15 cellular contexts compared by ENCODE assay signal in genomic region chr12:124563809-124564208, GRCh38. TPM values are rescaled to one million over a fixed set of nuclear protein-coding genes. Genes with fewer than 3 reads are reported as not detected.
DNase-seq lines count a peak whose midpoint lies in the region; ATAC-seq and TF ChIP-seq lines count a peak whose summit lies in the region.
"Had no signal": no experiment of that assay in that cellular context is flagged by ENCODE, and none has a peak within 500 bp of the region (broad histone marks: within the 10 kb centered on the region; RNA-seq: fewer than 3 reads in every experiment).

No MANE protein-coding gene starts in this region.

- intact Hi-C loops in MCF 10A (cut with micrococcal nuclease) (no loop called here), mammary epithelial cell (cut with micrococcal nuclease) (loop anchor here (10.0 kb wide), 1 partner anchor 179 kb away; no protein-coding TSS in a partner anchor), activated B cell treated with CpG ODN at 0.5 μM for 24 hours (cut with micrococcal nuclease) (loop anchor here (10.0 kb wide), 2 partner anchors 301 to 1179 kb away; partner anchors contain the start of genes KMT5A and SCARB1), tibial artery (cut with DNase I; ENCODE audit: low total_unique reads) (no loop called here)

- H3K9me3 Mint-ChIP-seq in MCF 10A (ENCODE audit: unreplicated experiment) (no peaks in the 10 kb centered on the region), activated B cell treated with CpG ODN at 0.5 μM for 24 hours (peaks cover 5% of the 10 kb centered on the region), immature natural killer cell (no peaks in the 10 kb centered on the region)
- H3K9me3 Mint-ChIP-seq: activated CD4-positive, alpha-beta memory T cell treated with anti-CD3 and anti-CD28 coated beads for 36 hours; stimulated activated naive CD8-positive, alpha-beta T cell treated with anti-CD3 and anti-CD28 coated beads, Interleukin-15, Interleukin-2, amounts not matched to agents 100 ng/mL and 50 ng/mL, for 24 hours had no signal

- dilution Hi-C loops in mammary epithelial cell (cut with HindIII; ENCODE audit: low sequenced_read_pairs), result no loop called here

- H2AFZ ChIP-seq in mammary epithelial cell (ENCODE audit: low read depth, low read length), result no peak overlapping the region

- ATAC-seq in activated B cell treated with CpG ODN at 0.5 μM for 24 hours (ENCODE audit: low read depth), result no peak
- ATAC-seq in HG03139 (IDR thresholded peaks at IDR 0.05; ENCODE audit: unreplicated experiment), result no peak
- ATAC-seq in GM18502 (IDR thresholded peaks at IDR 0.05; ENCODE audit: poor library complexity, unreplicated experiment), result no peak

- H3K4me1 ChIP-seq in mammary epithelial cell (ENCODE audit: insufficient read depth, low read length) (peaks cover 24% of the 10 kb centered on the region), tibial artery (peaks cover 5 to 70% (median 45%) of the 10 kb centered on the region in 4 donors)

- no peak for TF ChIP-seq CTCF in MCF 10A (IDR thresholded peaks at IDR 0.05; ENCODE audit: unreplicated experiment)
- TF ChIP-seq CTCF in mammary epithelial cell (conservative IDR thresholded peaks at IDR 0.05 in 1 of 2, IDR thresholded peaks at IDR 0.05 in 1 of 2; ENCODE audit: extremely low read depth in 1 of 2, insufficient read depth in 1 of 2, low read depth in 1 of 2, low read length in 2 of 2), result no peak
- no peak for TF ChIP-seq CTCF in activated B cell treated with CpG ODN at 0.5 μM for 24 hours (IDR thresholded peaks at IDR 0.05)
- no peak for TF ChIP-seq CTCF in tibial artery (IDR thresholded peaks at IDR 0.05)

- DNase-seq in MCF 10A (ENCODE audit: unreplicated experiment) (no peak), mammary epithelial cell (no peak), activated B cell treated with CpG ODN at 0.5 μM for 24 hours (no peak), immature natural killer cell (no peak), tibial artery (no peak), NCI-H524 treated with DMSO at 0.1 percent for 48 hours (lab: John Stamatoyannopoulos, UW) (no peak)
- DNase-seq: activated CD4-positive, alpha-beta memory T cell treated with anti-CD3 and anti-CD28 coated beads for 36 hours; activated gamma-delta T cell treated with Interleukin-2 at 50 U/mL for 16 hours; MM.1S; NCI-H2081 treated with DMSO at 0.1 percent for 48 hours; NK-92 treated with Interleukin-12 subunit alpha and Interleukin-12 subunit beta, amount 100 ng/mL, for 24 hours; SJCRH30 had no signal

- H3K27me3 ChIP-seq in mammary epithelial cell (ENCODE audit: insufficient read depth, low read length) (no peaks in the 10 kb centered on the region), tibial artery (no peaks in the 10 kb centered on the region)
- H3K27me3 ChIP-seq: SJCRH30 had no signal

- H3K4me2 ChIP-seq in mammary epithelial cell (ENCODE audit: insufficient read depth, low read depth, low read length), result no peak overlapping the region

- H3K27me3 Mint-ChIP-seq in MCF 10A (ENCODE audit: insufficient read depth, unreplicated experiment) (no peaks in the 10 kb centered on the region), activated B cell treated with CpG ODN at 0.5 μM for 24 hours (no peaks in the 10 kb centered on the region), immature natural killer cell (ENCODE audit: low read depth in 3 of 3) (peaks cover 0 to 8% (median 2%) of the 10 kb centered on the region in 3 donors)
- H3K27me3 Mint-ChIP-seq: activated CD4-positive, alpha-beta memory T cell treated with anti-CD3 and anti-CD28 coated beads for 36 hours; stimulated activated naive CD8-positive, alpha-beta T cell treated with anti-CD3 and anti-CD28 coated beads, Interleukin-15, Interleukin-2, amounts not matched to agents 100 ng/mL and 50 ng/mL, for 24 hours had no signal

- no peak overlapping the region for H3K27ac Mint-ChIP-seq in MCF 10A (ENCODE audit: low read depth, unreplicated experiment)
- peak overlapping the region; percentile 4 for H3K27ac Mint-ChIP-seq in activated B cell treated with CpG ODN at 0.5 μM for 24 hours
- H3K27ac Mint-ChIP-seq in immature natural killer cell, result no peak overlapping the region
- H3K27ac Mint-ChIP-seq: activated CD4-positive, alpha-beta memory T cell treated with anti-CD3 and anti-CD28 coated beads for 36 hours; stimulated activated naive CD8-positive, alpha-beta T cell treated with anti-CD3 and anti-CD28 coated beads, Interleukin-15, Interleukin-2, amounts not matched to agents 100 ng/mL and 50 ng/mL, for 24 hours had no signal

- peaks cover 85% of the 10 kb centered on the region for H3K79me2 ChIP-seq in mammary epithelial cell (ENCODE audit: insufficient read depth, low read length)

- H3K36me3 Mint-ChIP-seq in MCF 10A (ENCODE audit: insufficient read depth, unreplicated experiment) (no peaks in the 10 kb centered on the region), activated B cell treated with CpG ODN at 0.5 μM for 24 hours (ENCODE audit: low read depth) (peaks cover 9% of the 10 kb centered on the region), immature natural killer cell (no peaks in the 10 kb centered on the region)
- H3K36me3 Mint-ChIP-seq: activated CD4-positive, alpha-beta memory T cell treated with anti-CD3 and anti-CD28 coated beads for 36 hours had no signal

- H3K27ac ChIP-seq in mammary epithelial cell (ENCODE audit: insufficient read depth, low read depth, low read length), result no peak overlapping the region
- H3K27ac ChIP-seq in tibial artery, result peak overlapping the region; percentile 92 to 97
- H3K27ac ChIP-seq: SJCRH30 had no signal

- peaks cover 11% of the 10 kb centered on the region for H3K4me1 Mint-ChIP-seq in MCF 10A (ENCODE audit: insufficient read depth, unreplicated experiment)
- H3K4me1 Mint-ChIP-seq in activated B cell treated with CpG ODN at 0.5 μM for 24 hours, result peaks cover 60% of the 10 kb centered on the region
- peaks cover 16 to 26% of the 10 kb centered on the region in 2 donors for H3K4me1 Mint-ChIP-seq in immature natural killer cell

- H3K9ac ChIP-seq in mammary epithelial cell (ENCODE audit: insufficient read depth, low read length), result no peak overlapping the region

- H3K4me3 Mint-ChIP-seq in MCF 10A (ENCODE audit: unreplicated experiment) (peak overlapping the region; percentile 21), activated B cell treated with CpG ODN at 0.5 μM for 24 hours (no peak overlapping the region), immature natural killer cell (peak overlapping the region in 3 of 5 donors; percentile 15 to 47 (median 34))
- H3K4me3 Mint-ChIP-seq: activated CD4-positive, alpha-beta memory T cell treated with anti-CD3 and anti-CD28 coated beads for 36 hours; stimulated activated naive CD8-positive, alpha-beta T cell treated with anti-CD3 and anti-CD28 coated beads, Interleukin-15, Interleukin-2, amounts not matched to agents 100 ng/mL and 50 ng/mL, for 24 hours had no signal

- POLR2A ChIA-PET in MCF 10A (lab: Yijun Ruan, JAX), result interaction anchor here (5.8 kb wide), 1 partner anchor 45 kb away, joined by 44 read pairs; no protein-coding TSS in a partner anchor
- POLR2A ChIA-PET in activated B cell treated with CpG ODN at 0.5 μM for 24 hours (lab: Charles Lee), result interaction anchor here (2.7 kb wide), 1 partner anchor 12 kb away, joined by 8 read pairs; no protein-coding TSS in a partner anchor

- CTCF ChIA-PET in MCF 10A (lab: Yijun Ruan, JAX), result interaction anchor here (0.6 to 0.7 kb wide), 2 partner anchors 15 to 343 kb away, joined by 3 read pairs; no protein-coding TSS in a partner anchor
- CTCF ChIA-PET in mammary epithelial cell (lab: Charles Lee; ENCODE audit: low non-redundant PET), result no interaction called here
- CTCF ChIA-PET in activated B cell treated with CpG ODN at 0.5 μM for 24 hours (lab: Charles Lee), result no interaction called here

- no peaks in the 10 kb centered on the region for H3K9me3 ChIP-seq in mammary epithelial cell (replicated peaks; ENCODE audit: insufficient read depth, low read length)
- H3K9me3 ChIP-seq in tibial artery, result no peaks in the 10 kb centered on the region
- H3K9me3 ChIP-seq: SJCRH30 had no signal

- in situ Hi-C loops in mammary epithelial cell (cut with MboI; ENCODE audit: low sequenced_read_pairs in 2 of 2), result no loop called here

- BruUV-seq in MCF 10A (replicated peaks; lab: Mats Ljungman, UMichigan) (TSS peak; percentile 13), mammary epithelial cell (replicated peaks; lab: Mats Ljungman, UMichigan) (no TSS peak)

- no peaks in the 10 kb centered on the region for H3K36me3 ChIP-seq in mammary epithelial cell (ENCODE audit: insufficient read depth, low read length)
- no peaks in the 10 kb centered on the region for H3K36me3 ChIP-seq in tibial artery

- H3K4me3 ChIP-seq in mammary epithelial cell (replicated peaks in 1 of 3; ENCODE audit: insufficient read depth in 1 of 3, low read depth in 2 of 3, low read length in 3 of 3) (no peak overlapping the region), tibial artery (no peak overlapping the region)
- H3K4me3 ChIP-seq: SJCRH30 had no signal

- 91% methylated on average over 10 of the region's 10 CpGs for WGBS in mammary epithelial cell (ENCODE audit: low coverage, missing lambda C conversion rate)

- peaks cover 17% of the 10 kb centered on the region for H4K20me1 ChIP-seq in mammary epithelial cell (ENCODE audit: insufficient read depth, low read length)

RNA-seq across cellular contexts. Expression of gene NCOR2, which starts 3.6 kb away (rescaled TPM):
- total RNA-seq in MCF 10A (2022) (145 and 177 TPM in 2 replicates), mammary epithelial cell (100 to 1,000 TPM in 1 of 2 donors, 10 to 100 TPM in 1; 70.5 to 158 TPM), activated B cell treated with CpG ODN at 0.5 μM for 24 hours (136 and 154 TPM in 2 replicates)
- polyA plus RNA-seq in mammary epithelial cell (18.9 TPM), immature natural killer cell (10 to 100 TPM in 1 of 3 donors, 1 to 10 TPM in 2; 1.6 to 10.2 (median 2.1) TPM)
- 117 TPM for polyA minus RNA-seq in mammary epithelial cell

Comparison
In these comparisons a context has a peak if more than half of its experiments do, and no peak if none do; other contexts are left out.
1. intact Hi-C loops: an anchor here in mammary epithelial cell (10.0 kb wide) and activated B cell treated with CpG ODN at 0.5 μM for 24 hours (10.0 kb wide); none called in MCF 10A and tibial artery.